1 cellular context compared by ENCODE assay signal in the genomic region with DNA sequence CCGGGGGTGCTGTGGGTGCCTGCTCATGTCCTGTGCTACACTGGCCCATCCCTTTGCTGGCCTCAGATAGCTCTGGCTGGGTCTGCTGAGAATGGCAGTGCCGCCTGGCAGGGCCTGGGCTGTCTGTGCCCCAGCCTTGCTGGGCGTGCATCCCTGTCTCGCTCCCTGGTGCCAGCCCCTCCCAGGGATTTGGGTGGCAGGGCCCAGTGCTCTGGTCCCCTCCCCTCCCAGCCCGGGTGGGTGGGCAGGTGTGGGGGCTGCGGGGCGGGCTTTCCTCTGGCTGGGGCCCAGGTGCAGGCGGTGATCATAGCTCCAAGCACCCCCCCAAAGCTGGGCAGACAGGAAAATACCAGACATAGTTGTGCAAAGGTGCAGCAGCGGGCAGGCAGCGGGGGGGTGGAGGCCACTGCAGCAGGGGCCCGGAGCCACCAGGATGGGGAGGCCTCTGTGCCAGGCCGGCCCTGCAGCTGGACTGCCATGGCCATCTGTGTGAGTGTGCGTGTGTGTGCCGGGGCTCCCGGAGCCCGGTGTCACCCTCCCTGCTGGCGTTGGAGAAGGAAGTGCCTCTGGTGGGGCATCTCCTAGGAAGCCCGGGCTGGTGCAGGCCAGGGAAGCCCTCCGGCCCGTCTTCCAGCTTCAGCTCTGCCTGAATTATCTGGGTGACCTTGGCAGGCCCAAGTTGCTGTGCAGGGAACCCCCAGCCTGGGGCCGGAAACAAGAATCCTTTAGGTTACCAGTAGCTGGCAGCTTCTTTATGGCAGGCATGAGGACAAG.
TF ChIP-seq lines count a peak whose summit lies in the region.

No MANE protein-coding gene starts in this region.

TF ChIP-seq in HepG2, 621 proteins besides CTCF, POLR2A, EP300 and RAD21 (continued from another document and continues in another):
- TF ChIP-seq, protein P1, sequence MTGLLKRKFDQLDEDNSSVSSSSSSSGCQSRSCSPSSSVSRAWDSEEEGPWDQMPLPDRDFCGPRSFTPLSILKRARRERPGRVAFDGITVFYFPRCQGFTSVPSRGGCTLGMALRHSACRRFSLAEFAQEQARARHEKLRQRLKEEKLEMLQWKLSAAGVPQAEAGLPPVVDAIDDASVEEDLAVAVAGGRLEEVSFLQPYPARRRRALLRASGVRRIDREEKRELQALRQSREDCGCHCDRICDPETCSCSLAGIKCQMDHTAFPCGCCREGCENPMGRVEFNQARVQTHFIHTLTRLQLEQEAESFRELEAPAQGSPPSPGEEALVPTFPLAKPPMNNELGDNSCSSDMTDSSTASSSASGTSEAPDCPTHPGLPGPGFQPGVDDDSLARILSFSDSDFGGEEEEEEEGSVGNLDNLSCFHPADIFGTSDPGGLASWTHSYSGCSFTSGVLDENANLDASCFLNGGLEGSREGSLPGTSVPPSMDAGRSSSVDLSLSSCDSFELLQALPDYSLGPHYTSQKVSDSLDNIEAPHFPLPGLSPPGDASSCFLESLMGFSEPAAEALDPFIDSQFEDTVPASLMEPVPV (CRISPR knock-in tag; IDR thresholded peaks at IDR 0.05) = peak; percentile 28; the same call in 1 of the 2 replicates
- TF ChIP-seq ZNF558 (CRISPR knock-in tag; IDR thresholded peaks at IDR 0.05; ENCODE audit: borderline replicate concordance) (no peak), ZNF343 (CRISPR knock-in tag; IDR thresholded peaks at IDR 0.05) (no peak), BRCA1 (CRISPR knock-in tag; IDR thresholded peaks at IDR 0.05) (no peak), ZFY (CRISPR knock-in tag; IDR thresholded peaks at IDR 0.05) (peak; percentile 41; the same call in 1 of the 2 replicates), SMAD9 (CRISPR knock-in tag; IDR thresholded peaks at IDR 0.05) (no peak), MEIS1 (CRISPR knock-in tag; IDR thresholded peaks at IDR 0.05; ENCODE audit: borderline replicate concordance) (0 out of 2 replicates have a peak, but pooled peaks have one; percentile 46), ZNF337 (CRISPR knock-in tag; IDR thresholded peaks at IDR 0.05; ENCODE audit: borderline replicate concordance, low read depth) (no peak), ZNF282 (IDR thresholded peaks at IDR 0.05; ENCODE audit: partially characterized antibody) (no peak), ZNF720 (CRISPR knock-in tag; IDR thresholded peaks at IDR 0.05) (no peak), NR3C1 (CRISPR knock-in tag; IDR thresholded peaks at IDR 0.05) (no peak), ZSCAN21 (CRISPR knock-in tag; IDR thresholded peaks at IDR 0.05; ENCODE audit: borderline replicate concordance) (peak; percentile 32; the same call in 1 of the 2 replicates), MTA3 (CRISPR knock-in tag; IDR thresholded peaks at IDR 0.05) (no peak), CREM (IDR thresholded peaks at IDR 0.05) (no peak), CREM (CRISPR knock-in tag; IDR thresholded peaks at IDR 0.05) (no peak), PHF8 (CRISPR knock-in tag; IDR thresholded peaks at IDR 0.05) (no peak), BCL6 (CRISPR knock-in tag; IDR thresholded peaks at IDR 0.05) (no peak), HOXA5 (CRISPR knock-in tag; IDR thresholded peaks at IDR 0.05) (no peak), ZNF557 (CRISPR knock-in tag; IDR thresholded peaks at IDR 0.05) (no peak), XRCC5 (optimal IDR thresholded peaks at IDR 0.05; ENCODE audit: low read length) (no peak), ETV5 (CRISPR knock-in tag; IDR thresholded peaks at IDR 0.05; ENCODE audit: borderline replicate concordance) (no peak), SOX6 (IDR thresholded peaks at IDR 0.05) (no peak), SOX6 (CRISPR knock-in tag; IDR thresholded peaks at IDR 0.05) (no peak), MAFF (IDR thresholded peaks at IDR 0.05; ENCODE audit: low read depth, low read length) (no peak), ISX (CRISPR knock-in tag; conservative IDR thresholded peaks at IDR 0.05) (no peak), RXRB (CRISPR knock-in tag; IDR thresholded peaks at IDR 0.05; ENCODE audit: borderline replicate concordance) (no peak), ZNF776 (CRISPR knock-in tag; IDR thresholded peaks at IDR 0.05) (no peak), CEBPG (CRISPR knock-in tag; IDR thresholded peaks at IDR 0.05) (no peak), ZSCAN30 (CRISPR knock-in tag; IDR thresholded peaks at IDR 0.05) (no peak), MTA1 (CRISPR knock-in tag; IDR thresholded peaks at IDR 0.05; ENCODE audit: borderline replicate concordance) (no peak), ZNF788 (CRISPR knock-in tag; IDR thresholded peaks at IDR 0.05; ENCODE audit: borderline replicate concordance) (peak; percentile 10; the same call in 1 of the 2 replicates), PAWR (CRISPR knock-in tag; IDR thresholded peaks at IDR 0.05; ENCODE audit: borderline replicate concordance) (no peak), KDM5A (IDR thresholded peaks at IDR 0.05; ENCODE audit: borderline replicate concordance, low read length) (no peak), HNRNPL (IDR thresholded peaks at IDR 0.05; ENCODE audit: low read depth, low read length) (peak; percentile 84), ZNF589 (CRISPR knock-in tag; conservative IDR thresholded peaks at IDR 0.05) (no peak), MYC (CRISPR knock-in tag; IDR thresholded peaks at IDR 0.05; ENCODE audit: borderline replicate concordance) (0 out of 2 replicates have a peak, but pooled peaks have one; percentile 13), ZNF543 (CRISPR knock-in tag; IDR thresholded peaks at IDR 0.05) (no peak), ZNF550 (CRISPR knock-in tag; IDR thresholded peaks at IDR 0.05; ENCODE audit: borderline replicate concordance) (no peak), ZNF496 (CRISPR knock-in tag; IDR thresholded peaks at IDR 0.05; ENCODE audit: insufficient replicate concordance) (no peak), ZFP90 (CRISPR knock-in tag; IDR thresholded peaks at IDR 0.05; ENCODE audit: borderline replicate concordance) (no peak)
- TF ChIP-seq, protein P2, sequence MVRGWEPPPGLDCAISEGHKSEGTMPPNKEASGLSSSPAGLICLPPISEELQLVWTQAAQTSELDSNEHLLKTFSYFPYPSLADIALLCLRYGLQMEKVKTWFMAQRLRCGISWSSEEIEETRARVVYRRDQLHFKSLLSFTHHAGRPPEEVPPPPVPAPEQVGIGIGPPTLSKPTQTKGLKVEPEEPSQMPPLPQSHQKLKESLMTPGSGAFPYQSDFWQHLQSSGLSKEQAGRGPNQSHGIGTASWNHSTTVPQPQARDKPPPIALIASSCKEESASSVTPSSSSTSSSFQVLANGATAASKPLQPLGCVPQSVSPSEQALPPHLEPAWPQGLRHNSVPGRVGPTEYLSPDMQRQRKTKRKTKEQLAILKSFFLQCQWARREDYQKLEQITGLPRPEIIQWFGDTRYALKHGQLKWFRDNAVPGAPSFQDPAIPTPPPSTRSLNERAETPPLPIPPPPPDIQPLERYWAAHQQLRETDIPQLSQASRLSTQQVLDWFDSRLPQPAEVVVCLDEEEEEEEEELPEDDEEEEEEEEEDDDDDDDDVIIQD (CRISPR knock-in tag; IDR thresholded peaks at IDR 0.05; ENCODE audit: low read depth) = no peak
- TF ChIP-seq, protein P3, sequence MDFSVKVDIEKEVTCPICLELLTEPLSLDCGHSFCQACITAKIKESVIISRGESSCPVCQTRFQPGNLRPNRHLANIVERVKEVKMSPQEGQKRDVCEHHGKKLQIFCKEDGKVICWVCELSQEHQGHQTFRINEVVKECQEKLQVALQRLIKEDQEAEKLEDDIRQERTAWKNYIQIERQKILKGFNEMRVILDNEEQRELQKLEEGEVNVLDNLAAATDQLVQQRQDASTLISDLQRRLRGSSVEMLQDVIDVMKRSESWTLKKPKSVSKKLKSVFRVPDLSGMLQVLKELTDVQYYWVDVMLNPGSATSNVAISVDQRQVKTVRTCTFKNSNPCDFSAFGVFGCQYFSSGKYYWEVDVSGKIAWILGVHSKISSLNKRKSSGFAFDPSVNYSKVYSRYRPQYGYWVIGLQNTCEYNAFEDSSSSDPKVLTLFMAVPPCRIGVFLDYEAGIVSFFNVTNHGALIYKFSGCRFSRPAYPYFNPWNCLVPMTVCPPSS (IDR thresholded peaks at IDR 0.05) = no peak
- TF ChIP-seq, protein P4, sequence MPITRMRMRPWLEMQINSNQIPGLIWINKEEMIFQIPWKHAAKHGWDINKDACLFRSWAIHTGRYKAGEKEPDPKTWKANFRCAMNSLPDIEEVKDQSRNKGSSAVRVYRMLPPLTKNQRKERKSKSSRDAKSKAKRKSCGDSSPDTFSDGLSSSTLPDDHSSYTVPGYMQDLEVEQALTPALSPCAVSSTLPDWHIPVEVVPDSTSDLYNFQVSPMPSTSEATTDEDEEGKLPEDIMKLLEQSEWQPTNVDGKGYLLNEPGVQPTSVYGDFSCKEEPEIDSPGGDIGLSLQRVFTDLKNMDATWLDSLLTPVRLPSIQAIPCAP (CRISPR knock-in tag; IDR thresholded peaks at IDR 0.05; ENCODE audit: low read depth) = no peak
- TF ChIP-seq, protein P5, sequence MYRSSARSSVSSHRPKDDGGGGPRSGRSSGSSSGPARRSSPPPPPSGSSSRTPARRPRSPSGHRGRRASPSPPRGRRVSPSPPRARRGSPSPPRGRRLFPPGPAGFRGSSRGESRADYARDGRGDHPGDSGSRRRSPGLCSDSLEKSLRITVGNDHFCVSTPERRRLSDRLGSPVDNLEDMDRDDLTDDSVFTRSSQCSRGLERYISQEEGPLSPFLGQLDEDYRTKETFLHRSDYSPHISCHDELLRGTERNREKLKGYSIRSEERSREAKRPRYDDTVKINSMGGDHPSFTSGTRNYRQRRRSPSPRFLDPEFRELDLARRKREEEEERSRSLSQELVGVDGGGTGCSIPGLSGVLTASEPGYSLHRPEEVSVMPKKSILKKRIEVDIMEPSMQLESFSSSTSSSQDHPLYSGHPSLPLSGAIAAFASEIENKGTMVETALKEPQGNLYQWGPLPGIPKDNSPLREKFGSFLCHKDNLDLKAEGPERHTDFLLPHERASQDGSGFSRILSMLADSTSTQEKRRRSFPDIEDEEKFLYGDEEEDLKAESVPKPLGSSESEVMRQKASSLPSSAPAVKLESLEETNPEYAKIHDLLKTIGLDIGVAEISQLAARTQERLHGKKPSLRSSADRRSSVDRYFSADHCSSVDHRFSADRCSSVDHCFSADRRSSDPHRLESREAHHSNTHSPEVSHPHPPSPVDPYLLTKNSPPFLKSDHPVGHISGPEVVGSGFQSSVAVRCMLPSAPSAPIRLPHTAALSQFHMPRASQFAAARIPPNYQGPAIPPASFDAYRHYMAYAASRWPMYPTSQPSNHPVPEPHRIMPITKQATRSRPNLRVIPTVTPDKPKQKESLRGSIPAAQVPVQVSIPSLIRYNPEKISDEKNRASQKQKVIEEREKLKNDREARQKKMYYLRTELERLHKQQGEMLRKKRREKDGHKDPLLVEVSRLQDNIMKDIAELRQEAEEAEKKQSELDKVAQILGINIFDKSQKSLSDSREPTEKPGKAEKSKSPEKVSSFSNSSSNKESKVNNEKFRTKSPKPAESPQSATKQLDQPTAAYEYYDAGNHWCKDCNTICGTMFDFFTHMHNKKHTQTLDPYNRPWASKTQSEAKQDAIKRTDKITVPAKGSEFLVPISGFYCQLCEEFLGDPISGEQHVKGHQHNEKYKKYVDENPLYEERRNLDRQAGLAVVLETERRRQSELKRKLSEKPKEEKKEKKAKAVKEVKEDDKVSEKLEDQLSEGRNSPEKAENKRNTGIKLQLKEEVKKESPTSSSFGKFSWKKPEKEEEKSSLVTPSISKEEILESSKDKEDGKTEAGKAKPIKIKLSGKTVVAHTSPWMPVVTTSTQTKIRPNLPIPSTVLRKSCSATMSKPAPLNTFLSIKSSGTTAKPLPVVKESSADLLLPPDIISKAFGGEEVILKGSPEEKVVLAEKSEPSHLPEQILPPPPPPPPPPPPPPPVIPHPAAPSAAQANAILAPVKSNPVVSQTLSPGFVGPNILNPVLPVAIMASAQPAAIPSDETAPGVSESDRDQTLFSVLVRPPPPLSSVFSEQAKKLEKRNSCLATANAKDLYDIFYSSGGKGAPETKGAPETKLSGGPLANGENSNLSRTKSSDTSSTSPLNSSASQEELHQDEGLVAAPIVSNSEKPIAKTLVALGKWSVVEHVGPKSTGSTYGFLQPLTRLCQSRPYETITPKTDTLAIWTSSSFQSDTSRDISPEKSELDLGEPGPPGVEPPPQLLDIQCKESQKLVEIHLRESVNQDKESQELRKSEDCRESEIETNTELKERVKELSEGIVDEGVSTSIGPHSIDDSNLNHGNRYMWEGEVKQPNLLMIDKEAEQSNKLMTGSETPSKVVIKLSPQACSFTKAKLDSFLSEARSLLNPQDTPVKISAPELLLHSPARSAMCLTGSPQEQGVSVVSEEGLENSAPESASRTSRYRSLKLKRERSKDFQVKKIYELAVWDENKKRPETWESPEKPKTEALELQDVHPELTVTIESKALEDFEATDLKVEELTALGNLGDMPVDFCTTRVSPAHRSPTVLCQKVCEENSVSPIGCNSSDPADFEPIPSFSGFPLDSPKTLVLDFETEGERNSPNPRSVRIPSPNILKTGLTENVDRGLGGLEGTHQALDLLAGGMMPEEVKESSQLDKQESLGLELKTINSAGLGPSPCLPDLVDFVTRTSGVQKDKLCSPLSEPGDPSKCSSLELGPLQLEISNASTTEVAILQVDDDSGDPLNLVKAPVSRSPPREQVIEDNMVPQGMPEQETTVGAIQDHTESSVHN (CRISPR knock-in tag; IDR thresholded peaks at IDR 0.05) = no peak
- TF ChIP-seq, protein P6, sequence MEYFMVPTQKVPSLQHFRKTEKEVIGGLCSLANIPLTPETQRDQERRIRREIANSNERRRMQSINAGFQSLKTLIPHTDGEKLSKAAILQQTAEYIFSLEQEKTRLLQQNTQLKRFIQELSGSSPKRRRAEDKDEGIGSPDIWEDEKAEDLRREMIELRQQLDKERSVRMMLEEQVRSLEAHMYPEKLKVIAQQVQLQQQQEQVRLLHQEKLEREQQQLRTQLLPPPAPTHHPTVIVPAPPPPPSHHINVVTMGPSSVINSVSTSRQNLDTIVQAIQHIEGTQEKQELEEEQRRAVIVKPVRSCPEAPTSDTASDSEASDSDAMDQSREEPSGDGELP (IDR thresholded peaks at IDR 0.05; ENCODE audit: borderline replicate concordance, low read depth) = no peak
- TF ChIP-seq, protein P7, sequence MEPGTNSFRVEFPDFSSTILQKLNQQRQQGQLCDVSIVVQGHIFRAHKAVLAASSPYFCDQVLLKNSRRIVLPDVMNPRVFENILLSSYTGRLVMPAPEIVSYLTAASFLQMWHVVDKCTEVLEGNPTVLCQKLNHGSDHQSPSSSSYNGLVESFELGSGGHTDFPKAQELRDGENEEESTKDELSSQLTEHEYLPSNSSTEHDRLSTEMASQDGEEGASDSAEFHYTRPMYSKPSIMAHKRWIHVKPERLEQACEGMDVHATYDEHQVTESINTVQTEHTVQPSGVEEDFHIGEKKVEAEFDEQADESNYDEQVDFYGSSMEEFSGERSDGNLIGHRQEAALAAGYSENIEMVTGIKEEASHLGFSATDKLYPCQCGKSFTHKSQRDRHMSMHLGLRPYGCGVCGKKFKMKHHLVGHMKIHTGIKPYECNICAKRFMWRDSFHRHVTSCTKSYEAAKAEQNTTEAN (CRISPR knock-in tag; conservative IDR thresholded peaks at IDR 0.05) = no peak
- TF ChIP-seq, protein P8, sequence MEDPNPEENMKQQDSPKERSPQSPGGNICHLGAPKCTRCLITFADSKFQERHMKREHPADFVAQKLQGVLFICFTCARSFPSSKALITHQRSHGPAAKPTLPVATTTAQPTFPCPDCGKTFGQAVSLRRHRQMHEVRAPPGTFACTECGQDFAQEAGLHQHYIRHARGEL (CRISPR knock-in tag; IDR thresholded peaks at IDR 0.05) = no peak
- TF ChIP-seq, protein P9, sequence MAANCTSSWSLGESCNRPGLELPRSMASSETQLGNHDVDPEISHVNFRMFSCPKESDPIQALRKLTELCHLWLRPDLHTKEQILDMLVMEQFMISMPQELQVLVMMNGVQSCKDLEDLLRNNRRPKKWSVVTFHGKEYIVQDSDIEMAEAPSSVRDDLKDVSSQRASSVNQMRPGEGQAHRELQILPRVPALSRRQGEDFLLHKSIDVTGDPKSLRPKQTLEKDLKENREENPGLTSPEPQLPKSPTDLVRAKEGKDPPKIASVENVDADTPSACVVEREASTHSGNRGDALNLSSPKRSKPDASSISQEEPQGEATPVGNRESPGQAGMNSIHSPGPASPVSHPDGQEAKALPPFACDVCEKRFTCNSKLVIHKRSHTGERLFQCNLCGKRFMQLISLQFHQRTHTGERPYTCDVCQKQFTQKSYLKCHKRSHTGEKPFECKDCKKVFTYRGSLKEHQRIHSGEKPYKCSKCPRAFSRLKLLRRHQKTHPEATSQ (CRISPR knock-in tag; IDR thresholded peaks at IDR 0.05; ENCODE audit: borderline replicate concordance) = no peak
